7 cellular contexts compared by ENCODE assay signal in genomic region chr11:7517743-7518142, GRCh38. TPM values are rescaled to one million over a fixed set of nuclear protein-coding genes. Genes with fewer than 3 reads are reported as not detected.
"Had no signal": no experiment of that assay in that cellular context is flagged by ENCODE, and none has a peak within 500 bp of the region (broad histone marks: within the 10 kb centered on the region; RNA-seq: fewer than 3 reads in every experiment).

No MANE protein-coding gene starts in this region.

RNA-seq across cellular contexts. Expression of gene OLFML1, which starts 32.4 kb away (rescaled TPM):
- total RNA-seq: activated CD8-positive, alpha-beta T cell treated with anti-CD3 and anti-CD28 coated beads for 36 hours; activated naive CD8-positive, alpha-beta T cell treated with anti-CD3 and anti-CD28 coated beads, Interleukin-2, amount 10 ng/mL, durations not matched to agents 7 days and 5 days; activated T-cell treated with anti-CD3 and anti-CD28 coated beads, Interleukin-2, amount 50 U/mL, for 4 hours; activated T-helper 17 cell treated with anti-CD3 and anti-CD28 coated beads, Interleukin-2, amount 50 U/mL, for 72 hours; epithelial cell of proximal tubule; T-helper 2 cell treated with Interferon-gamma antibody and Interleukin-4, amounts not matched to agents 100 ng/mL and 5 ng/mL, for 36 hours; WTC11 had no signal
